ENCODE assay signal across 19 cellular contexts in the genomic region with DNA sequence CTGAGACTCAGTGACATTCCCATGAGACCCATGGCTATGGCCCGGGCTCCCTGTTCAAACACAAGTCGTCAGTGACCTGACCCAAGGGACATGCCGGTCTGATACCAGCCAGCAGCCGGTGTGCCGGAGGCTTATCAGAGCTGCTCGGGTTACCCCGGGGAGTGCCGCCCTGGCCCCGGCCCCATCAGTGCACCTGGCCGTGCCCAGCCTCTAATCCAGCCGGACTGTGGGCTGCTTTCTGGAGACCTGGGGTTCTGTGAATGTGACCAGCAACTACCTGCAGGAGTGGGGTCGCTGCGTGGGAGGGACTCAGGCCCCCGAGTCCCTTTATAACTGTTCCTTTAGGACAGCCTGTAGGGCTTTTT. TPM values are rescaled to one million over a fixed set of nuclear protein-coding genes. Genes with fewer than 3 reads are reported as not detected.
"Had no signal": no experiment of that assay in that cellular context is flagged by ENCODE, and none has a peak within 500 bp of the region (broad histone marks: within the 10 kb centered on the region; RNA-seq: fewer than 3 reads in every experiment).

No MANE protein-coding gene starts in this region.

- H3K9me3 Mint-ChIP-seq: activated CD4-positive, alpha-beta memory T cell treated with anti-CD3 and anti-CD28 coated beads, Interleukin-2, amount 10 ng/mL, durations not matched to agents 7 days and 5 days; activated naive CD4-positive, alpha-beta T cell treated with anti-CD3 and anti-CD28 coated beads for 36 hours; activated T-cell treated with anti-CD3 and anti-CD28 coated beads, Interleukin-2, amount 50 U/mL, for 4 hours; naive thymus-derived CD8-positive, alpha-beta T cell had no signal

- H3K4me1 ChIP-seq: body of pancreas, colonic mucosa, parathyroid adenoma, vagina had no signal

- H3K27ac Mint-ChIP-seq: activated CD4-positive, alpha-beta memory T cell treated with anti-CD3 and anti-CD28 coated beads, Interleukin-2, amount 10 ng/mL, durations not matched to agents 7 days and 5 days; activated naive CD4-positive, alpha-beta T cell treated with anti-CD3 and anti-CD28 coated beads for 36 hours; naive thymus-derived CD8-positive, alpha-beta T cell had no signal

- H3K4me3 Mint-ChIP-seq: activated CD4-positive, alpha-beta memory T cell treated with anti-CD3 and anti-CD28 coated beads, Interleukin-2, amount 10 ng/mL, durations not matched to agents 7 days and 5 days; activated naive CD4-positive, alpha-beta T cell treated with anti-CD3 and anti-CD28 coated beads for 36 hours; activated T-cell treated with anti-CD3 and anti-CD28 coated beads, Interleukin-2, amount 50 U/mL, for 4 hours; naive thymus-derived CD8-positive, alpha-beta T cell had no signal

- H3K27me3 ChIP-seq: body of pancreas, colonic mucosa, tibial nerve, vagina had no signal

- H3K4me3 ChIP-seq: body of pancreas, colonic mucosa, tibial nerve, vagina had no signal

- H2AFZ ChIP-seq: parathyroid adenoma had no signal

- H3K9ac ChIP-seq: parathyroid adenoma had no signal

- H3K36me3 ChIP-seq: colonic mucosa, tibial nerve, vagina, WERI-Rb-1 had no signal

- H3K4me1 Mint-ChIP-seq: activated CD4-positive, alpha-beta memory T cell treated with anti-CD3 and anti-CD28 coated beads, Interleukin-2, amount 10 ng/mL, durations not matched to agents 7 days and 5 days had no signal

- H3K79me2 ChIP-seq: parathyroid adenoma had no signal

- H3K9me3 ChIP-seq: body of pancreas, colonic mucosa, tibial nerve, vagina had no signal

- DNase-seq: activated CD4-positive, alpha-beta memory T cell treated with anti-CD3 and anti-CD28 coated beads, Interleukin-2, amount 10 ng/mL, durations not matched to agents 7 days and 5 days; activated naive CD4-positive, alpha-beta T cell treated with anti-CD3 and anti-CD28 coated beads for 36 hours; activated T-cell treated with anti-CD3 and anti-CD28 coated beads, Interleukin-2, amount 50 U/mL, for 4 hours; caudate nucleus; colonic mucosa; foreskin melanocyte; stimulated activated naive CD8-positive, alpha-beta T cell treated with anti-CD3 and anti-CD28 coated beads, Interleukin-15, Interleukin-2, amounts not matched to agents 100 U/mL and 50 U/mL, for 24 hours; WERI-Rb-1 had no signal

- ATAC-seq: activated T-cell treated with anti-CD3 and anti-CD28 coated beads, Interleukin-2, amount 50 U/mL, for 4 hours; body of pancreas; naive thymus-derived CD8-positive, alpha-beta T cell had no signal

- H3K27ac ChIP-seq: body of pancreas, colonic mucosa, parathyroid adenoma, tibial nerve, vagina, WERI-Rb-1 had no signal

RNA-seq across cellular contexts. Expression of a gene that starts 52.7 kb away (rescaled TPM):
- total RNA-seq: activated CD4-positive, alpha-beta memory T cell treated with anti-CD3 and anti-CD28 coated beads, Interleukin-2, amount 10 ng/mL, durations not matched to agents 7 days and 5 days; activated naive CD4-positive, alpha-beta T cell treated with anti-CD3 and anti-CD28 coated beads for 36 hours; activated T-cell treated with anti-CD3 and anti-CD28 coated beads, Interleukin-2, amount 50 U/mL, for 4 hours; body of pancreas; colonic mucosa; epithelial cell of proximal tubule; kidney epithelial cell; lower leg skin; mesenteric fat pad; naive thymus-derived CD8-positive, alpha-beta T cell; renal cortical epithelial cell; T-helper 2 cell treated with Interferon-gamma antibody and Interleukin-4, amounts not matched to agents 100 ng/mL and 5 ng/mL, for 36 hours; tibial nerve; vagina had no signal
- polyA plus RNA-seq: naive thymus-derived CD8-positive, alpha-beta T cell had no signal
